ENCODE assay signal across 10 cellular contexts in the genomic region with DNA sequence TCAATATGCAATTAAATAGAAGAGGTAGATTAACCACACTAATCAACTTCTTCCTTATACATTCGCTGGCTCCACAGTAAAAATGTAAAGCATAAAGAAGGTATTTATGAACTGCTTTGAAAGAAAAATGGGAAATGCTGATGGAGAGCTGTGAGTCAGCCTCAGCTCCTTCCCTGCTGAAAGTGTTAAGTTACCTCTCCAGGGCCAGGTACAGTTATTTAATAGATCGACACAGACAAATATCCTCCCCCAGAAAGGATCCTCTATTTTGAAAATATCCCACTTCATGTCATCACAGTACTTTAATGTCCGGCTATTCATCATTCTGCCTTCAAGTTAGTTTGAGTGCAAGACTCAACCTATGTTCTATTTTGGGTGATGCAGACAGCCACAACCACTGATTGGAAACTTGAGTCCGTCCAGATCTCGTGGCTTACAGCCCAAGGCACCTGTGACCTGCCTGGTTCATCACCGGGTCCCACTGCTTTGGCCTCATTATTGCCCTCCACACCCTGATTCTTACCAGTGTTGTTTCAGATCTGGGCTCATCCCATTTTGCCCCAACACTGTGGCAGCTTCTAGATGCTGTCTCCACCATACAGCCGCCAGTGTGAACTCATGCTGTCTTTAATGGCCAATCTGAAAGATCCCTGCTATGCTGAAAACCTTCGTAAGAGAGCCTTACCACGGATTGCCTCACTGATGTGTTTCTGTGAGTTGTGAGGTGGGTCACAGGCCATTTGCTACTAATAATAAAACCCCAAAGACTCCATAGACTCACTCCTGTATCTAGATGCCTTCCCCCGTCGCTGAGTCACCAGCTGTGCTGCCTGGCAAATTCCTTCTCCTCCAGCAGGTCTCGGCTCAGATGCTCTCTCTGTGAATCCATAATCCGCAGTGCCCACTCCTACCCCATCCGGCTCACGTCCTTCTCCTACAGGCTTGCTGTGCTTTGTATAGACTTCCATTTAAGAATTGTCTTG. TPM values are rescaled to one million over a fixed set of nuclear protein-coding genes. Genes with fewer than 3 reads are reported as not detected.
A peak's percentile ranks its signal among the peaks of the same experiment; 100 is the strongest.
DNase-seq lines count a peak whose midpoint lies in the region; ATAC-seq and TF ChIP-seq lines count a peak whose summit lies in the region.
"Not testable (repeated sequence)": the region's sequence is repeated elsewhere in the genome, so short reads cannot be mapped to it uniquely, and the experiment has no call there.
"Had no signal": no experiment of that assay in that cellular context is flagged by ENCODE, and none has a peak within 500 bp of the region (broad histone marks: within the 10 kb centered on the region; RNA-seq: fewer than 3 reads in every experiment).

No MANE protein-coding gene starts in this region.

- peak; percentile 92 for ATAC-seq in WTC11
- peak in 5 of 8 donors; percentile 12 to 53 (median 28) for ATAC-seq in heart right ventricle

- 39 to 62% methylated on average over 3 to 9 of the region's 15 CpGs for WGBS in endodermal cell (ENCODE audit: insufficient coverage in 1 of 2, insufficient read length in 1 of 2), 2 experiments
- 56 to 73% methylated on average over 10 to 11 of the region's 15 CpGs for WGBS in heart right ventricle, 2 donors

- not testable (repeated sequence) for H3K9ac ChIP-seq in endodermal cell (ENCODE audit: extremely low read depth, low read length, poor library complexity, severe bottlenecking)

- not testable (repeated sequence) for H3K36me3 Mint-ChIP-seq in WTC11; endodermal cell (ENCODE audit: low read depth)

- CTCF ChIA-PET in WTC11 (lab: Charles Lee), result not testable (repeated sequence)

- H3K4me1 ChIP-seq in endodermal cell (ENCODE audit: control insufficient read depth, insufficient read depth, low read length), result not testable (repeated sequence)
- H3K4me1 ChIP-seq in heart right ventricle, result peaks cover 0 to 16% (median 3%) of the 10 kb centered on the region in 9 donors

- not testable (repeated sequence) for H3K27ac ChIP-seq in endodermal cell (ENCODE audit: low read depth, low read length)
- peak overlapping the region in 5 of 10 donors; percentile 34 to 71 (median 61) for H3K27ac ChIP-seq in heart right ventricle

- H3K4me1 Mint-ChIP-seq in WTC11, endodermal cell: not testable (repeated sequence)

- H3K27me3 ChIP-seq in endodermal cell (ENCODE audit: control insufficient read depth, insufficient read depth, low read length, poor library complexity, severe bottlenecking); heart right ventricle: not testable (repeated sequence)

- POLR2A ChIA-PET in WTC11 (lab: Charles Lee), result not testable (repeated sequence)

- H3K27ac Mint-ChIP-seq in WTC11, endodermal cell: not testable (repeated sequence)

- not testable (repeated sequence) for H3K36me3 ChIP-seq in endodermal cell (ENCODE audit: control insufficient read depth, insufficient read depth, low read length); heart right ventricle

- not testable (repeated sequence) for H3K4me3 ChIP-seq in endodermal cell (ENCODE audit: low read length)
- peak overlapping the region in 2 of 10 donors; percentile 8 to 16 for H3K4me3 ChIP-seq in heart right ventricle

- intact Hi-C loops in heart right ventricle (cut with DNase I), result not testable (repeated sequence)

- H3K9me3 ChIP-seq in endodermal cell (ENCODE audit: control insufficient read depth, low read length); heart right ventricle: not testable (repeated sequence)

- not testable (repeated sequence) for H3K27me3 Mint-ChIP-seq in WTC11 (ENCODE audit: low read depth); endodermal cell (ENCODE audit: insufficient read depth)

- TF ChIP-seq CTCF in WTC11 (IDR thresholded peaks at IDR 0.05); endodermal cell (conservative IDR thresholded peaks at IDR 0.05); heart right ventricle (IDR thresholded peaks at IDR 0.05): not testable (repeated sequence)

- not testable (repeated sequence) for H3K9me3 Mint-ChIP-seq in WTC11, endodermal cell

- DNase-seq in AG20443 (ENCODE audit: low spot score) (peak; percentile 22), HCEC 1CT (peak; percentile 85), NCI-H69 (lab: John Stamatoyannopoulos, UW) (peak; percentile 2), endodermal cell (peak; percentile 70), occipital lobe (lab: John Stamatoyannopoulos, UW) (peak; percentile 50)
- DNase-seq in WTC11 (ENCODE audit: low spot score); heart right ventricle: not testable (repeated sequence)

- H3K4me3 Mint-ChIP-seq in WTC11, endodermal cell: not testable (repeated sequence)

RNA-seq across cellular contexts. Expression of a gene that starts 56.2 kb away (rescaled TPM):
- 22.8 to 27.8 TPM (median 27.5 TPM) in 3 replicates for total RNA-seq in WTC11 (2021)
- 10 to 100 TPM; 16.3 to 22.8 TPM for total RNA-seq in endodermal cell
- 20.5 TPM for polyA plus RNA-seq in endodermal cell (2013, experiment 1 of 2)
- polyA plus RNA-seq in endodermal cell (2013, experiment 2 of 2), result 20.8 TPM
- 10 to 100 TPM in 7 of 10 donors, 1 to 10 TPM in 3; 5.4 to 29.0 (median 19.0) TPM for total RNA-seq in heart right ventricle
- 10 to 100 TPM in 1 of 2 donors, 1 to 10 TPM in 1; 2.7 to 11.0 TPM for polyA plus RNA-seq in heart right ventricle
- total RNA-seq in occipital lobe, result 37.3 TPM
- total RNA-seq: activated CD8-positive, alpha-beta memory T cell treated with anti-CD3 and anti-CD28 coated beads, Interleukin-2, amount 10 ng/mL, durations not matched to agents 7 days and 5 days; activated naive CD8-positive, alpha-beta T cell treated with anti-CD3 and anti-CD28 coated beads, Interleukin-2, amount 10 ng/mL, durations not matched to agents 7 days and 5 days had no signal

RNA-seq across cellular contexts. Expression of a gene that starts 59.4 kb away (rescaled TPM):
- total RNA-seq in WTC11 (2021) (64.1 to 91.0 TPM (median 89.9 TPM) in 3 replicates), endodermal cell (10 to 100 TPM; 49.5 to 53.1 TPM), heart right ventricle (1,000 to 10,000 TPM in 1 of 10 donors, 100 to 1,000 TPM in 1, 10 to 100 TPM in 8; 28.3 to 1,074 (median 62.8) TPM), occipital lobe (3.7 TPM)
- polyA plus RNA-seq in endodermal cell (2013, experiment 1 of 2), result 40.4 TPM
- 51.5 TPM for polyA plus RNA-seq in endodermal cell (2013, experiment 2 of 2)
- 100 to 1,000 TPM in 1 of 2 donors, 10 to 100 TPM in 1; 27.4 to 157 TPM for polyA plus RNA-seq in heart right ventricle
- total RNA-seq: activated CD8-positive, alpha-beta memory T cell treated with anti-CD3 and anti-CD28 coated beads, Interleukin-2, amount 10 ng/mL, durations not matched to agents 7 days and 5 days; activated naive CD8-positive, alpha-beta T cell treated with anti-CD3 and anti-CD28 coated beads, Interleukin-2, amount 10 ng/mL, durations not matched to agents 7 days and 5 days; activated T-helper 17 cell treated with anti-CD3 and anti-CD28 coated beads, Interleukin-2, amount 50 U/mL, for 72 hours had no signal
